Comparison of ENCODE assay signal across 41 cellular contexts in genomic region chr4:88093874-88094273, GRCh38.
"Had no signal": no experiment of that assay in that cellular context is flagged by ENCODE, and none has a peak within 500 bp of the region (broad histone marks: within the 10 kb centered on the region; RNA-seq: fewer than 3 reads in every experiment).

No MANE protein-coding gene starts in this region.

- H3K27me3 ChIP-seq: adrenal gland, ascending aorta, body of pancreas, brain microvascular endothelial cell, breast epithelium, cardiac muscle cell had no signal

- ATAC-seq: activated naive CD4-positive, alpha-beta T cell treated with anti-CD3 and anti-CD28 coated beads, Interleukin-2, amount 50 U/mL, for 72 hours; activated naive CD8-positive, alpha-beta T cell treated with anti-CD3 and anti-CD28 coated beads, Interleukin-2, amount 50 U/mL, for 24 hours; activated T-cell treated with anti-CD3 and anti-CD28 coated beads, Interleukin-2, amount 50 U/mL, for 4 hours; activated T-cell treated with anti-CD3 and anti-CD28 coated beads, Interleukin-2, amount 50 U/mL, for 72 hours; activated T-helper 17 cell treated with anti-CD3 and anti-CD28 coated beads, Interleukin-2, amount 50 U/mL, for 72 hours; body of pancreas had no signal

- H3K9me3 ChIP-seq: adrenal gland, ascending aorta, body of pancreas, breast epithelium had no signal

- H3K4me3 ChIP-seq: adrenal gland, ascending aorta, body of pancreas, breast epithelium, cardiac muscle cell had no signal

- FAIRE-seq: astrocyte, bronchial epithelial cell had no signal

- H3K27me3 Mint-ChIP-seq: activated naive CD4-positive, alpha-beta T cell treated with anti-CD3 and anti-CD28 coated beads, Interleukin-2, amount 10 ng/mL, durations not matched to agents 7 days and 5 days; activated naive CD8-positive, alpha-beta T cell treated with anti-CD3 and anti-CD28 coated beads, Interleukin-2, amount 50 U/mL, for 24 hours; activated T-cell treated with anti-CD3 and anti-CD28 coated beads, Interleukin-2, amount 50 U/mL, for 24 hours; activated T-helper 17 cell treated with anti-CD3 and anti-CD28 coated beads, Interleukin-2, amount 50 U/mL, for 72 hours had no signal

- H3K4me3 Mint-ChIP-seq: activated naive CD4-positive, alpha-beta T cell treated with anti-CD3 and anti-CD28 coated beads for 36 hours; activated naive CD4-positive, alpha-beta T cell treated with anti-CD3 and anti-CD28 coated beads, Interleukin-2, amount 10 ng/mL, durations not matched to agents 7 days and 5 days; activated naive CD4-positive, alpha-beta T cell treated with anti-CD3 and anti-CD28 coated beads, Interleukin-2, amount 50 U/mL, for 24 hours; activated naive CD8-positive, alpha-beta T cell; activated naive CD8-positive, alpha-beta T cell treated with anti-CD3 and anti-CD28 coated beads for 36 hours; activated naive CD8-positive, alpha-beta T cell treated with anti-CD3 and anti-CD28 coated beads, Interleukin-2, amount 10 ng/mL, durations not matched to agents 7 days and 5 days; activated naive CD8-positive, alpha-beta T cell treated with anti-CD3 and anti-CD28 coated beads, Interleukin-2, amount 50 U/mL, for 24 hours; activated T-cell treated with anti-CD3 and anti-CD28 coated beads, Interleukin-2, amount 50 U/mL, for 24 hours; activated T-cell treated with anti-CD3 and anti-CD28 coated beads, Interleukin-2, amount 50 U/mL, for 4 hours; activated T-cell treated with anti-CD3 and anti-CD28 coated beads, Interleukin-2, amount 50 U/mL, for 72 hours; activated T-helper 1 cell treated with anti-CD3 and anti-CD28 coated beads, Interleukin-12 subunit alpha, Interleukin-12 subunit beta, Interleukin-2, Interleukin-4 antibody, amounts not matched to agents 30 ng/mL and 10 ng/mL and 1 ng/mL, durations not matched to agents 14 hours and 24 hours and 36 hours; activated T-helper 17 cell treated with anti-CD3 and anti-CD28 coated beads, Interleukin-2, amount 50 U/mL, for 72 hours; brain; central memory CD8-positive, alpha-beta T cell had no signal

- H3K36me3 Mint-ChIP-seq: activated naive CD4-positive, alpha-beta T cell treated with anti-CD3 and anti-CD28 coated beads, Interleukin-2, amount 10 ng/mL, durations not matched to agents 7 days and 5 days; activated naive CD4-positive, alpha-beta T cell treated with anti-CD3 and anti-CD28 coated beads, Interleukin-2, amount 50 U/mL, for 24 hours; activated naive CD4-positive, alpha-beta T cell treated with anti-CD3 and anti-CD28 coated beads, Interleukin-2, amount 50 U/mL, for 72 hours; activated naive CD8-positive, alpha-beta T cell; activated naive CD8-positive, alpha-beta T cell treated with anti-CD3 and anti-CD28 coated beads for 36 hours; activated naive CD8-positive, alpha-beta T cell treated with anti-CD3 and anti-CD28 coated beads, Interleukin-2, amount 10 ng/mL, durations not matched to agents 7 days and 5 days; brain had no signal

- H3K9me3 Mint-ChIP-seq: activated naive CD4-positive, alpha-beta T cell treated with anti-CD3 and anti-CD28 coated beads for 36 hours; activated naive CD4-positive, alpha-beta T cell treated with anti-CD3 and anti-CD28 coated beads, Interleukin-2, amount 10 ng/mL, durations not matched to agents 7 days and 5 days; activated naive CD4-positive, alpha-beta T cell treated with anti-CD3 and anti-CD28 coated beads, Interleukin-2, amount 50 U/mL, for 24 hours; activated naive CD4-positive, alpha-beta T cell treated with anti-CD3 and anti-CD28 coated beads, Interleukin-2, amount 50 U/mL, for 72 hours; activated naive CD8-positive, alpha-beta T cell treated with anti-CD3 and anti-CD28 coated beads for 36 hours; activated naive CD8-positive, alpha-beta T cell treated with anti-CD3 and anti-CD28 coated beads, Interleukin-2, amount 10 ng/mL, durations not matched to agents 7 days and 5 days; activated naive CD8-positive, alpha-beta T cell treated with anti-CD3 and anti-CD28 coated beads, Interleukin-2, amount 50 U/mL, for 24 hours; activated T-cell treated with anti-CD3 and anti-CD28 coated beads, Interleukin-2, amount 50 U/mL, for 24 hours; activated T-cell treated with anti-CD3 and anti-CD28 coated beads, Interleukin-2, amount 50 U/mL, for 4 hours; activated T-cell treated with anti-CD3 and anti-CD28 coated beads, Interleukin-2, amount 50 U/mL, for 72 hours; activated T-helper 1 cell treated with anti-CD3 and anti-CD28 coated beads, Interleukin-12 subunit alpha, Interleukin-12 subunit beta, Interleukin-2, Interleukin-4 antibody, amounts not matched to agents 30 ng/mL and 10 ng/mL and 1 ng/mL, durations not matched to agents 14 hours and 24 hours and 36 hours; activated T-helper 17 cell treated with anti-CD3 and anti-CD28 coated beads, Interleukin-2, amount 50 U/mL, for 72 hours; activated T-helper 2 cell treated with anti-CD3 and anti-CD28 coated beads, Interferon-gamma antibody, Interleukin-2, Interleukin-4, amounts not matched to agents 10 μg/mL and 5 μg/mL and 100 μg/mL, durations not matched to agents 14 hours and 24 hours and 36 hours; brain; central memory CD8-positive, alpha-beta T cell had no signal

- H3K27ac ChIP-seq: adrenal gland, body of pancreas, brain microvascular endothelial cell, breast epithelium, cardiac muscle cell had no signal

- DNase-seq: activated effector memory CD4-positive, alpha-beta T cell treated with anti-CD3 and anti-CD28 coated beads, Interleukin-2, amount 50 U/mL, for 16 hours; activated effector memory CD4-positive, alpha-beta T cell treated with Interleukin-2 at 50 U/mL for 16 hours; activated gamma-delta T cell; activated gamma-delta T cell treated with Interleukin-2 at 50 U/mL for 16 hours; activated naive CD4-positive, alpha-beta T cell; activated naive CD4-positive, alpha-beta T cell treated with anti-CD3 and anti-CD28 coated beads for 36 hours; activated naive CD4-positive, alpha-beta T cell treated with anti-CD3 and anti-CD28 coated beads, Interleukin-2, amount 10 ng/mL, durations not matched to agents 7 days and 5 days; activated naive CD4-positive, alpha-beta T cell treated with anti-CD3 and anti-CD28 coated beads, Interleukin-2, amount 50 U/mL, for 16 hours; activated naive CD4-positive, alpha-beta T cell treated with Interleukin-2 at 50 U/mL for 16 hours; activated naive CD8-positive, alpha-beta T cell treated with anti-CD3 and anti-CD28 coated beads for 36 hours; activated naive CD8-positive, alpha-beta T cell treated with anti-CD3 and anti-CD28 coated beads, Interleukin-2, amount 10 ng/mL, durations not matched to agents 7 days and 5 days; activated naive CD8-positive, alpha-beta T cell treated with anti-CD3 and anti-CD28 coated beads, Interleukin-2, amount 50 U/mL, for 24 hours; activated T-cell treated with anti-CD3 and anti-CD28 coated beads for 4 hours; activated T-cell treated with anti-CD3 and anti-CD28 coated beads, Interleukin-2, amount 50 U/mL, for 1 hour; activated T-cell treated with anti-CD3 and anti-CD28 coated beads, Interleukin-2, amount 50 U/mL, for 24 hours; activated T-cell treated with anti-CD3 and anti-CD28 coated beads, Interleukin-2, amount 50 U/mL, for 4 hours; activated T-cell treated with anti-CD3 and anti-CD28 coated beads, Interleukin-2, amount 50 U/mL, for 48 hours; activated T-cell treated with anti-CD3 and anti-CD28 coated beads, Interleukin-2, amount 50 U/mL, for 72 hours; adrenal gland; amniotic stem cell; amygdala; anterior cingulate cortex; aorta; body of pancreas; brain microvascular endothelial cell; caudate nucleus; central memory CD4-positive, alpha-beta T cell; cerebellar nuclear complex had no signal

- H3K36me3 ChIP-seq: adrenal gland, ascending aorta, brain microvascular endothelial cell, breast epithelium, cardiac muscle cell had no signal

- H3K27ac Mint-ChIP-seq: activated naive CD4-positive, alpha-beta T cell treated with anti-CD3 and anti-CD28 coated beads for 36 hours; activated naive CD4-positive, alpha-beta T cell treated with anti-CD3 and anti-CD28 coated beads, Interleukin-2, amount 10 ng/mL, durations not matched to agents 7 days and 5 days; activated naive CD4-positive, alpha-beta T cell treated with anti-CD3 and anti-CD28 coated beads, Interleukin-2, amount 50 U/mL, for 24 hours; activated naive CD4-positive, alpha-beta T cell treated with anti-CD3 and anti-CD28 coated beads, Interleukin-2, amount 50 U/mL, for 72 hours; activated naive CD8-positive, alpha-beta T cell; activated naive CD8-positive, alpha-beta T cell treated with anti-CD3 and anti-CD28 coated beads for 36 hours; activated naive CD8-positive, alpha-beta T cell treated with anti-CD3 and anti-CD28 coated beads, Interleukin-2, amount 10 ng/mL, durations not matched to agents 7 days and 5 days; activated naive CD8-positive, alpha-beta T cell treated with anti-CD3 and anti-CD28 coated beads, Interleukin-2, amount 50 U/mL, for 24 hours; activated T-cell treated with anti-CD3 and anti-CD28 coated beads, Interleukin-2, amount 50 U/mL, for 24 hours; activated T-cell treated with anti-CD3 and anti-CD28 coated beads, Interleukin-2, amount 50 U/mL, for 72 hours; activated T-helper 1 cell treated with anti-CD3 and anti-CD28 coated beads, Interleukin-12 subunit alpha, Interleukin-12 subunit beta, Interleukin-2, Interleukin-4 antibody, amounts not matched to agents 30 ng/mL and 10 ng/mL and 1 ng/mL, durations not matched to agents 14 hours and 24 hours and 36 hours; activated T-helper 17 cell treated with anti-CD3 and anti-CD28 coated beads, Interleukin-2, amount 50 U/mL, for 72 hours; activated T-helper 2 cell treated with anti-CD3 and anti-CD28 coated beads, Interferon-gamma antibody, Interleukin-2, Interleukin-4, amounts not matched to agents 10 μg/mL and 5 μg/mL and 100 μg/mL, durations not matched to agents 14 hours and 24 hours and 36 hours; brain had no signal

- H3K4me1 ChIP-seq: adrenal gland, body of pancreas, breast epithelium had no signal

- H3K4me1 Mint-ChIP-seq: activated naive CD4-positive, alpha-beta T cell treated with anti-CD3 and anti-CD28 coated beads, Interleukin-2, amount 10 ng/mL, durations not matched to agents 7 days and 5 days; activated naive CD4-positive, alpha-beta T cell treated with anti-CD3 and anti-CD28 coated beads, Interleukin-2, amount 50 U/mL, for 24 hours; activated naive CD8-positive, alpha-beta T cell treated with anti-CD3 and anti-CD28 coated beads for 36 hours; activated naive CD8-positive, alpha-beta T cell treated with anti-CD3 and anti-CD28 coated beads, Interleukin-2, amount 10 ng/mL, durations not matched to agents 7 days and 5 days; activated naive CD8-positive, alpha-beta T cell treated with anti-CD3 and anti-CD28 coated beads, Interleukin-2, amount 50 U/mL, for 24 hours; activated T-helper 17 cell treated with anti-CD3 and anti-CD28 coated beads, Interleukin-2, amount 50 U/mL, for 72 hours; brain; central memory CD8-positive, alpha-beta T cell had no signal
